Comparison of ENCODE assay signal across 8 cellular contexts in the genomic region with DNA sequence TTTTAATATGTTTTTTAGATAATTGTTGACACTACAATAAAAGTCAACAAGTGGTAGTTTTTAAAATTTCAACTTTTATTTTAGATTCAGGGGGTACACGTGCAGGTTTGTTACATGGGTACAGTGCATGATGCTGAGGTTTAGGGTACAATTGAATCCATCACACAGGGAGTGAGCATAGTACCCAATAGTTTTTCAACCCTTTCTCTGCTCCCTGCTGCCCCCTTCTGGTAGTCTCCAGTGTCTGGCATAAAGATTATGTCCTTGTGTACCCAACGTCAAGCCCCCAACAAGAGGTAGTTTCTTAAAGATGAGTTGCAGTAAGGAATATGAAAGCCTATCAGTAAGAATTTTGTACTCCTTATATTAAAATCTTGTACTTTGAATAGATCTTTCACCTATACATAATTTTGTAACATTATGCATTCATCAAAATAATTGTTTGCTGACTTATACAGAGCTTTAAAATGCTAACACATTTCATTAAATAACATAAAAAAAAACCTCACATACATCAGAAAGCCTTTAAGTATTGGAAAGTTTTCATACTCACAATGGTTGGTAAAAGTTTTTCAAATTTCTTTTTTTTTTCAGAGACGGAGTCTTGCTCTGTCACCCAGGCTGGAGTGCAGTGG. TPM values are rescaled to one million over a fixed set of nuclear protein-coding genes. Genes with fewer than 3 reads are reported as not detected.
DNase-seq lines count a peak whose midpoint lies in the region; ATAC-seq and TF ChIP-seq lines count a peak whose summit lies in the region.

No MANE protein-coding gene starts in this region.

- 34% methylated on average over 3 of the region's 3 CpGs for WGBS in esophagus muscularis mucosa
- no CpG with 5 or more reads among the region's 3 CpGs for WGBS in neuronal stem cell (ENCODE audit: extremely low coverage in 2 of 2, insufficient read length in 2 of 2, insufficient replicate concordance in 1 of 2), 2 donors
- WGBS in tibial nerve, 2 donors = 37 to 38% methylated on average over 3 of the region's 3 CpGs

- no peak overlapping the region for H2BK12ac ChIP-seq in neuronal stem cell (ENCODE audit: low read length)

- no peak overlapping the region for H3K18ac ChIP-seq in neuronal stem cell (ENCODE audit: low read length)

- H3K4me1 ChIP-seq in esophagus muscularis mucosa = peaks cover 0 to 1% (median 0%) of the 10 kb centered on the region in 4 donors
- no peaks in the 10 kb centered on the region for H3K4me1 ChIP-seq in neuronal stem cell (ENCODE audit: control insufficient read depth in 2 of 2, insufficient read depth in 1 of 2, low read depth in 1 of 2, low read length in 2 of 2)
- no peaks in the 10 kb centered on the region for H3K4me1 ChIP-seq in tibial nerve

- no peak overlapping the region for H3K4me2 ChIP-seq in neuronal stem cell (ENCODE audit: insufficient read depth, low read length, poor library complexity, severe bottlenecking)

- no peaks in the 10 kb centered on the region for H3K79me1 ChIP-seq in neuronal stem cell (ENCODE audit: low read depth, low read length)

- intact Hi-C loops in esophagus muscularis mucosa (cut with DNase I) = loop anchor here (10.0 kb wide), 1 partner anchor 70 kb away; no protein-coding TSS in a partner anchor

- H2AFZ ChIP-seq in neuronal stem cell (ENCODE audit: low read length) = no peak overlapping the region

- H3K14ac ChIP-seq in neuronal stem cell (ENCODE audit: low read length) = no peak overlapping the region

- ATAC-seq in HG03103 (IDR thresholded peaks at IDR 0.05; ENCODE audit: low read depth, unreplicated experiment) = peak; percentile 72

- TF ChIP-seq POLR2A in esophagus muscularis mucosa (IDR thresholded peaks at IDR 0.05; ENCODE audit: low read depth) = no peak
- TF ChIP-seq POLR2A in tibial nerve (IDR thresholded peaks at IDR 0.05) = no peak

- no peak overlapping the region for H3K4ac ChIP-seq in neuronal stem cell (ENCODE audit: low read length)

- H2BK120ac ChIP-seq in neuronal stem cell (ENCODE audit: low read depth, low read length) = no peak overlapping the region

- in situ Hi-C loops in GM13976 (cut with MboI; ENCODE audit: low sequenced_read_pairs, unreplicated experiment) = loop anchor here (25.0 kb wide), 1 partner anchor 377 kb away; no protein-coding TSS in a partner anchor

- peak; percentile 34 for DNase-seq in A172 (ENCODE audit: low spot score)
- peak; percentile 53 for DNase-seq in GM13976 (ENCODE audit: low spot score)
- peak; percentile 74 for DNase-seq in NCI-H748 (lab: John Stamatoyannopoulos, UW; ENCODE audit: unreplicated experiment)
- peak; percentile 67 to 71 for DNase-seq in activated CD8-positive, alpha-beta memory T cell treated with anti-CD3 and anti-CD28 coated beads for 1 hour (ENCODE audit: extremely low read depth in 1 of 2, low read depth in 1 of 2)
- no peak for DNase-seq in esophagus muscularis mucosa (ENCODE audit: extremely low spot score)
- peak; percentile 49 for DNase-seq in neuronal stem cell (ENCODE audit: low spot score)
- DNase-seq in tibial nerve (ENCODE audit: low spot score in 2 of 2) = peak in 1 of 2 donors; percentile 68

- H3K9ac ChIP-seq in neuronal stem cell (ENCODE audit: low read depth, low read length, poor library complexity) = no peak overlapping the region

- no peak overlapping the region for H2AK5ac ChIP-seq in neuronal stem cell (ENCODE audit: low read depth, low read length)

- H3K4me3 ChIP-seq in esophagus muscularis mucosa (no peak overlapping the region), neuronal stem cell (ENCODE audit: low read length in 2 of 2) (no peak overlapping the region), tibial nerve (no peak overlapping the region)

- no peak for TF ChIP-seq EP300 in esophagus muscularis mucosa (IDR thresholded peaks at IDR 0.05)
- no peak for TF ChIP-seq EP300 in tibial nerve (IDR thresholded peaks at IDR 0.05)

- H3K27me3 ChIP-seq in esophagus muscularis mucosa = no peaks in the 10 kb centered on the region
- H3K27me3 ChIP-seq in neuronal stem cell (ENCODE audit: control insufficient read depth in 3 of 3, insufficient read depth in 3 of 3, low read depth in 1 of 3, low read length in 3 of 3) = no peaks in the 10 kb centered on the region
- no peaks in the 10 kb centered on the region for H3K27me3 ChIP-seq in tibial nerve

- no peak overlapping the region for H4K91ac ChIP-seq in neuronal stem cell (ENCODE audit: low read depth, low read length, poor library complexity)

- TF ChIP-seq CTCF in GM13976 (IDR thresholded peaks at IDR 0.05; ENCODE audit: borderline replicate concordance, control extremely low read depth, extremely low read depth, insufficient read depth, missing control alignments) (peak; percentile 72), esophagus muscularis mucosa (IDR thresholded peaks at IDR 0.05) (peak; percentile 44 to 72 (median 54)), tibial nerve (IDR thresholded peaks at IDR 0.05) (peak in 4 of 5 experiments; percentile 22 to 59 (median 50))

- H3K36me3 ChIP-seq in esophagus muscularis mucosa (no peaks in the 10 kb centered on the region), neuronal stem cell (replicated peaks in 1 of 2; ENCODE audit: control insufficient read depth in 2 of 2, insufficient read depth in 2 of 2, low read length in 2 of 2) (no peaks in the 10 kb centered on the region), tibial nerve (no peaks in the 10 kb centered on the region)

- no peak overlapping the region for H3K23ac ChIP-seq in neuronal stem cell (ENCODE audit: low read depth, low read length, poor library complexity)

- H3K9me3 ChIP-seq in esophagus muscularis mucosa = no peaks in the 10 kb centered on the region
- H3K9me3 ChIP-seq in neuronal stem cell (replicated peaks in 1 of 2; ENCODE audit: control insufficient read depth in 2 of 2, insufficient read depth in 1 of 2, low read depth in 1 of 2, low read length in 2 of 2) = no peaks in the 10 kb centered on the region
- H3K9me3 ChIP-seq in tibial nerve = no peaks in the 10 kb centered on the region

- H4K8ac ChIP-seq in neuronal stem cell (ENCODE audit: low read depth, low read length) = no peak overlapping the region

- no peak overlapping the region for H2BK15ac ChIP-seq in neuronal stem cell (ENCODE audit: low read length)

- no peak overlapping the region for H2BK5ac ChIP-seq in neuronal stem cell (ENCODE audit: low read length)

- H3K27ac ChIP-seq in esophagus muscularis mucosa (replicated peaks in 1 of 4) (no peak overlapping the region), neuronal stem cell (replicated peaks; ENCODE audit: low read length) (no peak overlapping the region), tibial nerve (no peak overlapping the region)

RNA-seq across cellular contexts. Expression of a gene that starts 5.4 kb away (rescaled TPM):
- 15.8 and 15.9 TPM in 2 replicates for total RNA-seq in A172 (2014; rRNA removed; shearing (Covaris generic))
- total RNA-seq in esophagus muscularis mucosa (10 to 100 TPM; 48.2 to 77.7 (median 52.1) TPM), tibial nerve (100 to 1,000 TPM in 2 of 4 donors, 10 to 100 TPM in 2; 81.9 to 113 (median 99.6) TPM)
- polyA plus RNA-seq in neuronal stem cell (2013, experiment 1 of 2) = 8.0 TPM
- polyA plus RNA-seq in neuronal stem cell (2013, experiment 2 of 2) = 8.3 TPM

RNA-seq across cellular contexts. Expression of a gene that starts 11.7 kb away (rescaled TPM):
- total RNA-seq in A172 (2014; rRNA removed; shearing (Covaris generic)) = 4.1 and 5.1 TPM in 2 replicates
- total RNA-seq in esophagus muscularis mucosa (1 to 10 TPM; 5.0 to 8.0 (median 6.9) TPM), tibial nerve (10 to 100 TPM in 1 of 4 donors, 1 to 10 TPM in 3; 4.8 to 11.7 (median 8.3) TPM)
- polyA plus RNA-seq in neuronal stem cell (2013, experiment 1 of 2) = 13.7 TPM
- 13.5 TPM for polyA plus RNA-seq in neuronal stem cell (2013, experiment 2 of 2)
